1 cellular context compared by ENCODE assay signal in the genomic region with DNA sequence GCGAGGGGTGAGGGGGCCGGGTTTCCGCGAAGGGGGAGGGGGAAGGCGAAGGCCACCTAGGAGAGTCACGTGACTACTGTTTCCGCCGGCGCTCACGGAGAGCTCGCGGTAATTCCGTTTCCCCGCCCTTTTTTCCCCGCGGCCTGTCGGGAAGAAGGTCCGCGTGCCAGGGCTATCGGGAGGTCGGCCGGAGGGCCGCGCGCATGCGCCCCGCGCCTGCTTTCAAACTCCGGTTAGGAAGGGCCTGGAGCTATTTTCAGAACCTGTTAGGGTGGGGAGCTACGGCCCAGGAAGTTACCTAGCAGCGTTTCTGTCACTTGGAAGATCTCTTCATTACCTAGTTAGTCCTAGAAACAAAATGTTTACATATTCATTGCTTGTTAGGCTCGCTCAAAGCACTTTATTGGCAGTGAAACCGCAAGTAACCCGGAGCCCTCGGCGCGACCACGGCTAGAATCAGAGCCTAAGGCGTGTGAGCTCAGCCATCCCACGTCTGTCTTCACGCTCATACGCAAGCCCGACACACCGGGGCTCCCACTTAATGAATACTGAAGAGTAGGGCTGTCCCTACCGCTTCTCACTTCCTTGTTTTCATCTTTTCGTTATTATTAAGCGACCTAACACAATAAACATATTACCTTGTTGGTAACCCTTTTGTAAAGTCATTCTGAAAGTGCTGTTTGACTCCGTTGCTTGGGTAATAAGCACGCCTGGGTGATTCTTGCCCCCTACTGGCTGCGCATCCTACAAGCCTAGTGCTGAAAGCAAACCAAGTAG.
A peak's percentile ranks its signal among the peaks of the same experiment; 100 is the strongest.
TF ChIP-seq lines count a peak whose summit lies in the region.

No MANE protein-coding gene starts in this region.

TF ChIP-seq in HEK293, 187 proteins besides CTCF, POLR2A, EP300 and RAD21 (continued from another document and continues in another):
- TF ChIP-seq PATZ1 (tag by site-specific recombination; IDR thresholded peaks at IDR 0.05): no peak
- no peak; the same call in 1 of the 2 replicates for TF ChIP-seq ZIC2 (tag by site-specific recombination; IDR thresholded peaks at IDR 0.05)
- peak; percentile 15; the same call in 1 of the 2 replicates for TF ChIP-seq KLF10 (tag by site-specific recombination; IDR thresholded peaks at IDR 0.05)
- TF ChIP-seq, protein P1, sequence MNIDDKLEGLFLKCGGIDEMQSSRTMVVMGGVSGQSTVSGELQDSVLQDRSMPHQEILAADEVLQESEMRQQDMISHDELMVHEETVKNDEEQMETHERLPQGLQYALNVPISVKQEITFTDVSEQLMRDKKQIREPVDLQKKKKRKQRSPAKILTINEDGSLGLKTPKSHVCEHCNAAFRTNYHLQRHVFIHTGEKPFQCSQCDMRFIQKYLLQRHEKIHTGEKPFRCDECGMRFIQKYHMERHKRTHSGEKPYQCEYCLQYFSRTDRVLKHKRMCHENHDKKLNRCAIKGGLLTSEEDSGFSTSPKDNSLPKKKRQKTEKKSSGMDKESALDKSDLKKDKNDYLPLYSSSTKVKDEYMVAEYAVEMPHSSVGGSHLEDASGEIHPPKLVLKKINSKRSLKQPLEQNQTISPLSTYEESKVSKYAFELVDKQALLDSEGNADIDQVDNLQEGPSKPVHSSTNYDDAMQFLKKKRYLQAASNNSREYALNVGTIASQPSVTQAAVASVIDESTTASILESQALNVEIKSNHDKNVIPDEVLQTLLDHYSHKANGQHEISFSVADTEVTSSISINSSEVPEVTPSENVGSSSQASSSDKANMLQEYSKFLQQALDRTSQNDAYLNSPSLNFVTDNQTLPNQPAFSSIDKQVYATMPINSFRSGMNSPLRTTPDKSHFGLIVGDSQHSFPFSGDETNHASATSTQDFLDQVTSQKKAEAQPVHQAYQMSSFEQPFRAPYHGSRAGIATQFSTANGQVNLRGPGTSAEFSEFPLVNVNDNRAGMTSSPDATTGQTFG (tag by site-specific recombination; IDR thresholded peaks at IDR 0.05; ENCODE audit: borderline replicate concordance): no peak
- TF ChIP-seq ZBTB20 (tag by site-specific recombination; IDR thresholded peaks at IDR 0.05): peak; percentile 86
- TF ChIP-seq ZNF311 (tag by site-specific recombination; IDR thresholded peaks at IDR 0.05; ENCODE audit: borderline replicate concordance): no peak
- no peak for TF ChIP-seq PBX3 (CRISPR knock-in tag; IDR thresholded peaks at IDR 0.05)
- no peak for TF ChIP-seq ZNF140 (tag by site-specific recombination; IDR thresholded peaks at IDR 0.05)
- no peak for TF ChIP-seq ZNF560 (tag by site-specific recombination; IDR thresholded peaks at IDR 0.05; ENCODE audit: borderline replicate concordance)
- peak; percentile 78 for TF ChIP-seq ZNF2 (tag by site-specific recombination; IDR thresholded peaks at IDR 0.05)
- TF ChIP-seq ZNF48 (tag by site-specific recombination; IDR thresholded peaks at IDR 0.05): no peak
- TF ChIP-seq ZNF133 (tag by site-specific recombination; IDR thresholded peaks at IDR 0.05): no peak
- TF ChIP-seq GFI1B (tag by site-specific recombination; IDR thresholded peaks at IDR 0.05): no peak
- no peak for TF ChIP-seq ZNF169 (tag by site-specific recombination; IDR thresholded peaks at IDR 0.05)
- TF ChIP-seq ZNF433 (tag by site-specific recombination; IDR thresholded peaks at IDR 0.05; ENCODE audit: low read depth): no peak
- peak; percentile 83 for TF ChIP-seq ZNF561 (tag by site-specific recombination; IDR thresholded peaks at IDR 0.05; ENCODE audit: borderline replicate concordance)
- TF ChIP-seq ZNF132 (tag by site-specific recombination; IDR thresholded peaks at IDR 0.05; ENCODE audit: borderline replicate concordance): no peak
- TF ChIP-seq, protein P2, sequence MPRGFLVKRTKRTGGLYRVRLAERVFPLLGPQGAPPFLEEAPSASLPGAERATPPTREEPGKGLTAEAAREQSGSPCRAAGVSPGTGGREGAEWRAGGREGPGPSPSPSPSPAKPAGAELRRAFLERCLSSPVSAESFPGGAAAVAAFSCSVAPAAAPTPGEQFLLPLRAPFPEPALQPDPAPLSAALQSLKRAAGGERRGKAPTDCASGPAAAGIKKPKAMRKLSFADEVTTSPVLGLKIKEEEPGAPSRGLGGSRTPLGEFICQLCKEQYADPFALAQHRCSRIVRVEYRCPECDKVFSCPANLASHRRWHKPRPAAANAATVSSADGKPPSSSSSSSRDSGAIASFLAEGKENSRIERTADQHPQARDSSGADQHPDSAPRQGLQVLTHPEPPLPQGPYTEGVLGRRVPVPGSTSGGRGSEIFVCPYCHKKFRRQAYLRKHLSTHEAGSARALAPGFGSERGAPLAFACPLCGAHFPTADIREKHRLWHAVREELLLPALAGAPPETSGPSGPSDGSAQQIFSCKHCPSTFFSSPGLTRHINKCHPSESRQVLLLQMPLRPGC (tag by site-specific recombination; IDR thresholded peaks at IDR 0.05): peak; percentile 61
- TF ChIP-seq BCL6B (tag by site-specific recombination; IDR thresholded peaks at IDR 0.05): no peak
- TF ChIP-seq PRDM1 (tag by site-specific recombination; IDR thresholded peaks at IDR 0.05): no peak
- TF ChIP-seq KLF7 (tag by site-specific recombination; IDR thresholded peaks at IDR 0.05; ENCODE audit: borderline replicate concordance): no peak
- no peak for TF ChIP-seq ZNF354C (tag by site-specific recombination; IDR thresholded peaks at IDR 0.05; ENCODE audit: borderline replicate concordance, low read depth)
- TF ChIP-seq ZNF548 (tag by site-specific recombination; IDR thresholded peaks at IDR 0.05): no peak
- TF ChIP-seq ZNF214 (tag by site-specific recombination; IDR thresholded peaks at IDR 0.05; ENCODE audit: borderline replicate concordance): no peak
- no peak for TF ChIP-seq ZSCAN23 (tag by site-specific recombination; IDR thresholded peaks at IDR 0.05)
- no peak for TF ChIP-seq ZNF211 (tag by site-specific recombination; IDR thresholded peaks at IDR 0.05; ENCODE audit: low read depth)
- TF ChIP-seq BCL11B (tag by site-specific recombination; IDR thresholded peaks at IDR 0.05; ENCODE audit: low read depth): no peak
- TF ChIP-seq ZNF426 (tag by site-specific recombination; IDR thresholded peaks at IDR 0.05): no peak
- TF ChIP-seq YY1 (tag by site-specific recombination; IDR thresholded peaks at IDR 0.05): 0 out of 2 replicates have a peak, but pooled peaks have one; percentile 40
- TF ChIP-seq ZNF610 (tag by site-specific recombination; IDR thresholded peaks at IDR 0.05; ENCODE audit: borderline replicate concordance): no peak
- TF ChIP-seq ZNF202 (tag by site-specific recombination; IDR thresholded peaks at IDR 0.05; ENCODE audit: borderline replicate concordance): no peak
- no peak for TF ChIP-seq ZNF555 (tag by site-specific recombination; conservative IDR thresholded peaks at IDR 0.05)
- no peak for TF ChIP-seq ZNF510 (tag by site-specific recombination; IDR thresholded peaks at IDR 0.05; ENCODE audit: insufficient replicate concordance)
- TF ChIP-seq ZFP69B (tag by site-specific recombination; IDR thresholded peaks at IDR 0.05): no peak
- TF ChIP-seq, protein P3, sequence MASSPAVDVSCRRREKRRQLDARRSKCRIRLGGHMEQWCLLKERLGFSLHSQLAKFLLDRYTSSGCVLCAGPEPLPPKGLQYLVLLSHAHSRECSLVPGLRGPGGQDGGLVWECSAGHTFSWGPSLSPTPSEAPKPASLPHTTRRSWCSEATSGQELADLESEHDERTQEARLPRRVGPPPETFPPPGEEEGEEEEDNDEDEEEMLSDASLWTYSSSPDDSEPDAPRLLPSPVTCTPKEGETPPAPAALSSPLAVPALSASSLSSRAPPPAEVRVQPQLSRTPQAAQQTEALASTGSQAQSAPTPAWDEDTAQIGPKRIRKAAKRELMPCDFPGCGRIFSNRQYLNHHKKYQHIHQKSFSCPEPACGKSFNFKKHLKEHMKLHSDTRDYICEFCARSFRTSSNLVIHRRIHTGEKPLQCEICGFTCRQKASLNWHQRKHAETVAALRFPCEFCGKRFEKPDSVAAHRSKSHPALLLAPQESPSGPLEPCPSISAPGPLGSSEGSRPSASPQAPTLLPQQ (tag by site-specific recombination; IDR thresholded peaks at IDR 0.05): no peak
- no peak for TF ChIP-seq ZBTB1 (tag by site-specific recombination; IDR thresholded peaks at IDR 0.05)
- TF ChIP-seq ZNF624 (tag by site-specific recombination; IDR thresholded peaks at IDR 0.05): no peak
- TF ChIP-seq MYNN (tag by site-specific recombination; IDR thresholded peaks at IDR 0.05; ENCODE audit: borderline replicate concordance): no peak
- TF ChIP-seq, protein P4, sequence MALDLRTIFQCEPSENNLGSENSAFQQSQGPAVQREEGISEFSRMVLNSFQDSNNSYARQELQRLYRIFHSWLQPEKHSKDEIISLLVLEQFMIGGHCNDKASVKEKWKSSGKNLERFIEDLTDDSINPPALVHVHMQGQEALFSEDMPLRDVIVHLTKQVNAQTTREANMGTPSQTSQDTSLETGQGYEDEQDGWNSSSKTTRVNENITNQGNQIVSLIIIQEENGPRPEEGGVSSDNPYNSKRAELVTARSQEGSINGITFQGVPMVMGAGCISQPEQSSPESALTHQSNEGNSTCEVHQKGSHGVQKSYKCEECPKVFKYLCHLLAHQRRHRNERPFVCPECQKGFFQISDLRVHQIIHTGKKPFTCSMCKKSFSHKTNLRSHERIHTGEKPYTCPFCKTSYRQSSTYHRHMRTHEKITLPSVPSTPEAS (tag by site-specific recombination; IDR thresholded peaks at IDR 0.05): no peak
- no peak for TF ChIP-seq ZNF223 (tag by site-specific recombination; IDR thresholded peaks at IDR 0.05)
- TF ChIP-seq BCL11A (tag by site-specific recombination; IDR thresholded peaks at IDR 0.05; ENCODE audit: low read depth): no peak
- TF ChIP-seq ZNF404 (tag by site-specific recombination; IDR thresholded peaks at IDR 0.05): no peak
- TF ChIP-seq ZNF747 (tag by site-specific recombination; IDR thresholded peaks at IDR 0.05): no peak
- TF ChIP-seq ZBTB21 (tag by site-specific recombination; IDR thresholded peaks at IDR 0.05): no peak
- no peak for TF ChIP-seq ZFP41 (tag by site-specific recombination; IDR thresholded peaks at IDR 0.05; ENCODE audit: borderline replicate concordance)
- TF ChIP-seq ZNF549 (tag by site-specific recombination; IDR thresholded peaks at IDR 0.05): no peak
- TF ChIP-seq ZNF629 (tag by site-specific recombination; IDR thresholded peaks at IDR 0.05): peak; percentile 48; the same call in 1 of the 2 replicates
- TF ChIP-seq REPIN1 (tag by site-specific recombination; IDR thresholded peaks at IDR 0.05; ENCODE audit: low read depth): 0 out of 2 replicates have a peak, but pooled peaks have one; percentile 70
- TF ChIP-seq ZBTB8A (tag by site-specific recombination; IDR thresholded peaks at IDR 0.05): peak; percentile 40; the same call in 1 of the 2 replicates
- TF ChIP-seq ZNF394 (tag by site-specific recombination; IDR thresholded peaks at IDR 0.05; ENCODE audit: borderline replicate concordance): peak; percentile 31; the same call in 1 of the 2 replicates
- TF ChIP-seq ZNF776 (tag by site-specific recombination; IDR thresholded peaks at IDR 0.05; ENCODE audit: borderline replicate concordance): no peak
- 0 out of 2 replicates have a peak, but pooled peaks have one; percentile 49 for TF ChIP-seq SCRT1 (tag by site-specific recombination; IDR thresholded peaks at IDR 0.05; ENCODE audit: borderline replicate concordance)
- TF ChIP-seq SP3 (tag by site-specific recombination; IDR thresholded peaks at IDR 0.05): peak; percentile 82
- TF ChIP-seq ZNF514 (tag by site-specific recombination; IDR thresholded peaks at IDR 0.05): no peak
- TF ChIP-seq ZNF26 (tag by site-specific recombination; IDR thresholded peaks at IDR 0.05): no peak
